ENCODE assay signal across 13 cellular contexts in the genomic region with DNA sequence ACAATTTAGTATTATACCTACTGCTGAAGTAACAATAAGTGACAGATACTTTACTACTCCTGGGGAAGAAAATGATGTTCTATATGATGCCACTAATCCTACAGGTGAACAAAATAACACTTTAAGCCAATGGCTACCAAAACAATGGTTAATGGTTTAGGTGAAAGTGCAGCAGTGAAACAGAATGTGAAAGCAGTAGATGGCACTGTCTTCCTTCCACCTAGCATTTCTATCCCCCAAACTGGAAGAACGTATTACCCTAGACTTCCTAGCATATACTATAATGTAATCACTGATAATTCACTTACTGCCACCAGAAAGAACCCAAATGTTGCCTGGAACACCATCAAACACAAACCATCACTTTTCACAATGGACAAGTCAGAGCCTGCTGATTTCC. TPM values are rescaled to one million over a fixed set of nuclear protein-coding genes. Genes with fewer than 3 reads are reported as not detected.
DNase-seq lines count a peak whose midpoint lies in the region; ATAC-seq, FAIRE-seq and TF ChIP-seq lines count a peak whose summit lies in the region.
"Had no signal": no experiment of that assay in that cellular context is flagged by ENCODE, and none has a peak within 500 bp of the region (broad histone marks: within the 10 kb centered on the region; RNA-seq: fewer than 3 reads in every experiment).

No MANE protein-coding gene starts in this region.

- H3K27ac Mint-ChIP-seq in CD8-positive, alpha-beta T cell: no peak overlapping the region

- POLR2A ChIA-PET in CD8-positive, alpha-beta T cell (lab: Charles Lee): no interaction called here

- no peaks in the 10 kb centered on the region for H3K27me3 Mint-ChIP-seq in CD8-positive, alpha-beta T cell (ENCODE audit: low read depth)

- H3K27ac ChIP-seq in CD8-positive, alpha-beta T cell (ENCODE audit: low read depth, low read length): no peak overlapping the region
- H3K27ac ChIP-seq in gastroesophageal sphincter: no peak overlapping the region
- H3K27ac ChIP-seq: psoas muscle had no signal

- H3K36me3 ChIP-seq in CD8-positive, alpha-beta T cell (ENCODE audit: insufficient read depth, low read length): no peaks in the 10 kb centered on the region
- H3K36me3 ChIP-seq in H7 (replicated peaks; ENCODE audit: control insufficient read depth, insufficient read depth, low read length) (no peaks in the 10 kb centered on the region), gastroesophageal sphincter (no peaks in the 10 kb centered on the region)

- no peak overlapping the region for H3K4me3 Mint-ChIP-seq in CD8-positive, alpha-beta T cell

- H3K9me3 ChIP-seq in CD8-positive, alpha-beta T cell (ENCODE audit: low read length): no peaks in the 10 kb centered on the region
- H3K9me3 ChIP-seq in gastroesophageal sphincter: no peaks in the 10 kb centered on the region
- H3K9me3 ChIP-seq: psoas muscle had no signal

- no peak for FAIRE-seq in HTR-8/SVneo (lab: Jason Lieb, UNC)

- H3K4me3 ChIP-seq in GM12865 (ENCODE audit: low read depth, low read length): no peak overlapping the region
- no peak overlapping the region for H3K4me3 ChIP-seq in CD8-positive, alpha-beta T cell (ENCODE audit: low read depth, low read length)
- no peak overlapping the region for H3K4me3 ChIP-seq in H7 (ENCODE audit: insufficient read depth, low read depth, low read length)
- H3K4me3 ChIP-seq in gastroesophageal sphincter: no peak overlapping the region
- H3K4me3 ChIP-seq: psoas muscle had no signal

- no peaks in the 10 kb centered on the region for H3K9me3 Mint-ChIP-seq in CD8-positive, alpha-beta T cell

- no peaks in the 10 kb centered on the region for H3K4me1 Mint-ChIP-seq in CD8-positive, alpha-beta T cell (ENCODE audit: low read depth)

- TF ChIP-seq EP300 in gastroesophageal sphincter (IDR thresholded peaks at IDR 0.05): no peak

- no peak for TF ChIP-seq POLR2A in gastroesophageal sphincter (IDR thresholded peaks at IDR 0.05)

- H3K27me3 ChIP-seq in CD8-positive, alpha-beta T cell (ENCODE audit: insufficient read depth, low read length): no peaks in the 10 kb centered on the region
- H3K27me3 ChIP-seq in H7 (ENCODE audit: control insufficient read depth, insufficient read depth, low read length): no peaks in the 10 kb centered on the region
- H3K27me3 ChIP-seq in gastroesophageal sphincter: no peaks in the 10 kb centered on the region

- DNase-seq in GM12865 (ENCODE audit: low read depth): peak; percentile 18
- DNase-seq in OCI-M1 (lab: John Stamatoyannopoulos, UW): peak; percentile 18
- DNase-seq in CD8-positive, alpha-beta T cell: no peak
- DNase-seq in HTR-8/SVneo (ENCODE audit: insufficient read length, low spot score): no peak
- DNase-seq in H7: no peak
- DNase-seq: midbrain; NCI-H2081; psoas muscle; stimulated activated CD4-positive, alpha-beta T cell treated with anti-CD3 and anti-CD28 coated beads, Interleukin-4, amount 100 ng/mL, for 4 hours had no signal

- CTCF ChIA-PET in CD8-positive, alpha-beta T cell (lab: Charles Lee): no interaction called here

- intact Hi-C loops in CD8-positive, alpha-beta T cell (cut with DNase I, micrococcal nuclease): no loop called here

- ATAC-seq in GM19328 (IDR thresholded peaks at IDR 0.05; ENCODE audit: unreplicated experiment): peak; percentile 62
- ATAC-seq in HG02884 (IDR thresholded peaks at IDR 0.05; ENCODE audit: unreplicated experiment): peak; percentile 55
- no peak for ATAC-seq in CD8-positive, alpha-beta T cell
- ATAC-seq in gastroesophageal sphincter: no peak
- ATAC-seq: psoas muscle had no signal

- 14 to 42% methylated on average over 1 of the region's 1 CpG for WGBS in gastroesophageal sphincter (ENCODE audit: low coverage in 1 of 2), 2 donors

- TF ChIP-seq CTCF in GM12865 (IDR thresholded peaks at IDR 0.05; ENCODE audit: insufficient read depth, low read depth, low read length, missing control alignments) (peak; percentile 40), gastroesophageal sphincter (IDR thresholded peaks at IDR 0.05) (no peak)
- no peak for TF ChIP-seq CTCF in CD8-positive, alpha-beta T cell (IDR thresholded peaks at IDR 0.05)

- H3K4me1 ChIP-seq in CD8-positive, alpha-beta T cell (ENCODE audit: insufficient read depth, low read length): no peaks in the 10 kb centered on the region
- H3K4me1 ChIP-seq in gastroesophageal sphincter: no peaks in the 10 kb centered on the region
- H3K4me1 ChIP-seq: psoas muscle had no signal

- H3K36me3 Mint-ChIP-seq in CD8-positive, alpha-beta T cell: no peaks in the 10 kb centered on the region

RNA-seq across cellular contexts. Expression of a gene that starts 18.9 kb away (rescaled TPM):
- not detected for total RNA-seq in CD8-positive, alpha-beta T cell
- total RNA-seq in H7 (2014; rRNA removed; shearing (Covaris generic)): not detected in 2 replicates
- total RNA-seq in gastroesophageal sphincter: not detected
- total RNA-seq: psoas muscle, RPMI7951 had no signal

RNA-seq across cellular contexts. Expression of a gene that starts 44.6 kb away (rescaled TPM):
- total RNA-seq in CD8-positive, alpha-beta T cell: not detected
- not detected in 2 replicates for total RNA-seq in H7 (2014; rRNA removed; shearing (Covaris generic))
- not detected for total RNA-seq in gastroesophageal sphincter
- total RNA-seq: psoas muscle, RPMI7951 had no signal

Comparison
In these comparisons a context has a peak if more than half of its experiments do, and no peak if none do; other contexts are left out.
1. DNase-seq: peak in GM12865 (single experiment) and OCI-M1 (single experiment); none in CD8-positive, alpha-beta T cell (0 of 7), HTR-8/SVneo (single experiment) and H7 (single experiment).
2. ATAC-seq: peak in GM19328 (single experiment) and HG02884 (single experiment); none in CD8-positive, alpha-beta T cell (single experiment) and gastroesophageal sphincter (single experiment).